14 cellular contexts compared by ENCODE assay signal in genomic region chr2:19073522-19073921, GRCh38.
A peak's percentile ranks its signal among the peaks of the same experiment; 100 is the strongest.
DNase-seq lines count a peak whose midpoint lies in the region; ATAC-seq and TF ChIP-seq lines count a peak whose summit lies in the region.
"Had no signal": no experiment of that assay in that cellular context is flagged by ENCODE, and none has a peak within 500 bp of the region (broad histone marks: within the 10 kb centered on the region; RNA-seq: fewer than 3 reads in every experiment).

No MANE protein-coding gene starts in this region.

- DNase-seq in ELR (ENCODE audit: low read depth), result peak; percentile 83
- DNase-seq in NCI-H2196 treated with DMSO at 0.1 percent for 48 hours (lab: John Stamatoyannopoulos, UW; ENCODE audit: unreplicated experiment), result peak; percentile 57
- DNase-seq in endodermal cell, result peak; percentile 84
- peak; percentile 45 for DNase-seq in neural progenitor cell (ENCODE audit: low spot score)
- DNase-seq in substantia nigra (lab: John Stamatoyannopoulos, UW), result no peak
- no peak for DNase-seq in globus pallidus (ENCODE audit: low spot score)
- DNase-seq in GOT3 (lab: John Stamatoyannopoulos, UW), result no peak
- DNase-seq: effector CD4-positive, alpha-beta T cell; lower lobe of right lung; stimulated activated naive CD4-positive, alpha-beta T cell; T-helper 2 cell had no signal

- TF ChIP-seq CTCF in endodermal cell (conservative IDR thresholded peaks at IDR 0.05) (no peak), neural progenitor cell (IDR thresholded peaks at IDR 0.05) (no peak)

- H3K27ac Mint-ChIP-seq in endodermal cell (no peak overlapping the region), neural progenitor cell (no peak overlapping the region)
- H3K27ac Mint-ChIP-seq: activated T-helper 1 cell treated with anti-CD3 and anti-CD28 coated beads, Interleukin-12 subunit alpha, Interleukin-12 subunit beta, Interleukin-2, Interleukin-4 antibody, amounts not matched to agents 30 ng/mL and 10 ng/mL and 1 ng/mL, durations not matched to agents 14 hours and 24 hours and 36 hours had no signal

- 85 to 97% methylated on average over 4 of the region's 4 CpGs for WGBS in endodermal cell (ENCODE audit: insufficient coverage in 1 of 2, insufficient read length in 1 of 2), 2 experiments

- no peak for ATAC-seq in HG03342 (IDR thresholded peaks at IDR 0.05; ENCODE audit: unreplicated experiment)

- H3K9me3 Mint-ChIP-seq in endodermal cell (no peaks in the 10 kb centered on the region), neural progenitor cell (no peaks in the 10 kb centered on the region)
- H3K9me3 Mint-ChIP-seq: activated T-helper 1 cell treated with anti-CD3 and anti-CD28 coated beads, Interleukin-12 subunit alpha, Interleukin-12 subunit beta, Interleukin-2, Interleukin-4 antibody, amounts not matched to agents 30 ng/mL and 10 ng/mL and 1 ng/mL, durations not matched to agents 14 hours and 24 hours and 36 hours had no signal

- H3K4me2 ChIP-seq in neural progenitor cell, result no peak overlapping the region

- H3K4me1 Mint-ChIP-seq in endodermal cell (peaks cover 12% of the 10 kb centered on the region), neural progenitor cell (no peaks in the 10 kb centered on the region)

- peaks cover 9% of the 10 kb centered on the region for H3K27me3 ChIP-seq in endodermal cell (ENCODE audit: control insufficient read depth, insufficient read depth, low read length, poor library complexity, severe bottlenecking)
- no peaks in the 10 kb centered on the region for H3K27me3 ChIP-seq in neural progenitor cell

- H3K79me2 ChIP-seq in neural progenitor cell (ENCODE audit: low read depth), result no peaks in the 10 kb centered on the region

- H3K4me1 ChIP-seq in endodermal cell (ENCODE audit: control insufficient read depth, insufficient read depth, low read length), result no peaks in the 10 kb centered on the region
- H3K4me1 ChIP-seq in neural progenitor cell, result peaks cover 3% of the 10 kb centered on the region
- H3K4me1 ChIP-seq: lower lobe of right lung had no signal

- H3K9me3 ChIP-seq in endodermal cell (ENCODE audit: control insufficient read depth, low read length) (no peaks in the 10 kb centered on the region), neural progenitor cell (ENCODE audit: low read depth) (no peaks in the 10 kb centered on the region)
- H3K9me3 ChIP-seq: lower lobe of right lung had no signal

- H3K36me3 ChIP-seq in endodermal cell (ENCODE audit: control insufficient read depth, insufficient read depth, low read length), result no peaks in the 10 kb centered on the region
- no peaks in the 10 kb centered on the region for H3K36me3 ChIP-seq in neural progenitor cell
- H3K36me3 ChIP-seq: lower lobe of right lung had no signal

- H3F3A ChIP-seq in neural progenitor cell (ENCODE audit: low read depth), result no peaks in the 10 kb centered on the region

- H3K4me3 Mint-ChIP-seq in endodermal cell, result no peak overlapping the region
- no peak overlapping the region for H3K4me3 Mint-ChIP-seq in neural progenitor cell
- H3K4me3 Mint-ChIP-seq: activated T-helper 1 cell treated with anti-CD3 and anti-CD28 coated beads, Interleukin-12 subunit alpha, Interleukin-12 subunit beta, Interleukin-2, Interleukin-4 antibody, amounts not matched to agents 30 ng/mL and 10 ng/mL and 1 ng/mL, durations not matched to agents 14 hours and 24 hours and 36 hours had no signal

- no peak overlapping the region for H3K27ac ChIP-seq in endodermal cell (ENCODE audit: low read depth, low read length)
- H3K27ac ChIP-seq in neural progenitor cell, result no peak overlapping the region
- H3K27ac ChIP-seq in substantia nigra (ENCODE audit: low read depth, low read length, poor library complexity, severe bottlenecking), result no peak overlapping the region
- H3K27ac ChIP-seq: lower lobe of right lung, skin epidermis had no signal

- no peak overlapping the region for H3K4me3 ChIP-seq in endodermal cell (ENCODE audit: low read length)
- no peak overlapping the region for H3K4me3 ChIP-seq in neural progenitor cell
- H3K4me3 ChIP-seq: lower lobe of right lung, skin epidermis had no signal

- H3K36me3 Mint-ChIP-seq in endodermal cell (ENCODE audit: low read depth) (no peaks in the 10 kb centered on the region), neural progenitor cell (no peaks in the 10 kb centered on the region)

- H2AFZ ChIP-seq in neural progenitor cell (replicated peaks), result peak overlapping the region; percentile 61

- no peaks in the 10 kb centered on the region for H4K20me1 ChIP-seq in neural progenitor cell (ENCODE audit: low read depth)

- no peak overlapping the region for H3K9ac ChIP-seq in endodermal cell (ENCODE audit: extremely low read depth, low read length, poor library complexity, severe bottlenecking)
- H3K9ac ChIP-seq in neural progenitor cell, result no peak overlapping the region

- H3K27me3 Mint-ChIP-seq in endodermal cell (ENCODE audit: insufficient read depth) (peaks cover 8% of the 10 kb centered on the region), neural progenitor cell (ENCODE audit: insufficient read depth, low read depth) (peaks cover 2% of the 10 kb centered on the region)

Comparison
In these comparisons a context has a peak if more than half of its experiments do, and no peak if none do; other contexts are left out.
1. DNase-seq: peak in ELR (single experiment), NCI-H2196 treated with DMSO at 0.1 percent for 48 hours (single experiment), endodermal cell (single experiment) and neural progenitor cell (single experiment); none in substantia nigra (0 of 49), globus pallidus (single experiment) and GOT3 (single experiment).